2 cellular contexts compared by ENCODE assay signal in the genomic region with DNA sequence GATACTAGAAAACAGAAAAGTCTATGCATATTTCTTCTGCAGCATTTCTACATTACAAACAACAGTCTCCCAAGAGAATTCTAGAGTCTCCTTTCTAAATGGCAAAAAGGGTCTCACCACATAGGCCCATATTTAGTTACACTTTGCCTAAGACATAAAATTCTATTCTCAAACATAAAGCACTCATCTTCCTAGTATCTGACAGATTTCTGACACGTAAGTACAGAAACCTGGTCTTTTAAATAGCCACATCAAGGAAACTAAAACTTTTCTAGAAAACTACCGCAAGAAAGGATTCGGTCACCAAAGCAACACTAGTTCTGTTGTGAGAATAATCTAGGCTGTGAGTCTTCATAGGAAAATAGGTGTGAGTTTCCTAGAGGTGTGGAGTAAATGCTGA.
TF ChIP-seq lines count a peak whose summit lies in the region.

No MANE protein-coding gene starts in this region.

TF ChIP-seq in GM12878, 131 proteins besides CTCF, POLR2A, EP300 and RAD21:
- TF ChIP-seq SPI1 (IDR thresholded peaks at IDR 0.05; ENCODE audit: borderline replicate concordance, insufficient read depth, low read depth, low read length) (no peak), IKZF2 (IDR thresholded peaks at IDR 0.05) (peak; percentile 19 to 39; a peak in 2 of 4 replicates), JUNB (IDR thresholded peaks at IDR 0.05) (peak; percentile 40; the same call in 1 of the 2 replicates), RUNX3 (IDR thresholded peaks at IDR 0.05; ENCODE audit: low read length) (peak; percentile 86), NFIC (IDR thresholded peaks at IDR 0.05; ENCODE audit: low read depth, low read length) (0 out of 2 replicates have a peak, but pooled peaks have one; percentile 45), TCF7 (IDR thresholded peaks at IDR 0.05; ENCODE audit: borderline replicate concordance) (peak; percentile 92), MEF2B (IDR thresholded peaks at IDR 0.05; ENCODE audit: partially characterized antibody, poor library complexity, severe bottlenecking) (peak; percentile 75)
- TF ChIP-seq, protein P1, sequence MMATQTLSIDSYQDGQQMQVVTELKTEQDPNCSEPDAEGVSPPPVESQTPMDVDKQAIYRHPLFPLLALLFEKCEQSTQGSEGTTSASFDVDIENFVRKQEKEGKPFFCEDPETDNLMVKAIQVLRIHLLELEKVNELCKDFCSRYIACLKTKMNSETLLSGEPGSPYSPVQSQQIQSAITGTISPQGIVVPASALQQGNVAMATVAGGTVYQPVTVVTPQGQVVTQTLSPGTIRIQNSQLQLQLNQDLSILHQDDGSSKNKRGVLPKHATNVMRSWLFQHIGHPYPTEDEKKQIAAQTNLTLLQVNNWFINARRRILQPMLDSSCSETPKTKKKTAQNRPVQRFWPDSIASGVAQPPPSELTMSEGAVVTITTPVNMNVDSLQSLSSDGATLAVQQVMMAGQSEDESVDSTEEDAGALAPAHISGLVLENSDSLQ (IDR thresholded peaks at IDR 0.05), result peak; percentile 34; the same call in 1 of the 2 replicates
- TF ChIP-seq, protein P2, sequence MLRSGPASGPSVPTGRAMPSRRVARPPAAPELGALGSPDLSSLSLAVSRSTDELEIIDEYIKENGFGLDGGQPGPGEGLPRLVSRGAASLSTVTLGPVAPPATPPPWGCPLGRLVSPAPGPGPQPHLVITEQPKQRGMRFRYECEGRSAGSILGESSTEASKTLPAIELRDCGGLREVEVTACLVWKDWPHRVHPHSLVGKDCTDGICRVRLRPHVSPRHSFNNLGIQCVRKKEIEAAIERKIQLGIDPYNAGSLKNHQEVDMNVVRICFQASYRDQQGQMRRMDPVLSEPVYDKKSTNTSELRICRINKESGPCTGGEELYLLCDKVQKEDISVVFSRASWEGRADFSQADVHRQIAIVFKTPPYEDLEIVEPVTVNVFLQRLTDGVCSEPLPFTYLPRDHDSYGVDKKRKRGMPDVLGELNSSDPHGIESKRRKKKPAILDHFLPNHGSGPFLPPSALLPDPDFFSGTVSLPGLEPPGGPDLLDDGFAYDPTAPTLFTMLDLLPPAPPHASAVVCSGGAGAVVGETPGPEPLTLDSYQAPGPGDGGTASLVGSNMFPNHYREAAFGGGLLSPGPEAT (IDR thresholded peaks at IDR 0.05; ENCODE audit: low read depth), result no peak

TF ChIP-seq in GM12891, 5 proteins besides CTCF, POLR2A, EP300 and RAD21:
- TF ChIP-seq POLR2AphosphoS5 (IDR thresholded peaks at IDR 0.05; ENCODE audit: low read depth, low read length), result no peak
- TF ChIP-seq SPI1 (IDR thresholded peaks at IDR 0.05; ENCODE audit: low read depth, low read length), result no peak
- no peak for TF ChIP-seq POU2F2 (IDR thresholded peaks at IDR 0.05; ENCODE audit: low read depth, low read length)
- TF ChIP-seq PAX5 (IDR thresholded peaks at IDR 0.05; ENCODE audit: insufficient read depth, low read length, severe bottlenecking), result no peak
- no peak for TF ChIP-seq TAF1 (IDR thresholded peaks at IDR 0.05; ENCODE audit: low read depth, low read length)
